ENCODE assay signal across 9 cellular contexts in genomic region chr2:168192839-168193616, GRCh38. TPM values are rescaled to one million over a fixed set of nuclear protein-coding genes. Genes with fewer than 3 reads are reported as not detected.
A peak's percentile ranks its signal among the peaks of the same experiment; 100 is the strongest.
DNase-seq lines count a peak whose midpoint lies in the region; ATAC-seq, FAIRE-seq and TF ChIP-seq lines count a peak whose summit lies in the region.
"Had no signal": no experiment of that assay in that cellular context is flagged by ENCODE, and none has a peak within 500 bp of the region (broad histone marks: within the 10 kb centered on the region; RNA-seq: fewer than 3 reads in every experiment).

No MANE protein-coding gene starts in this region.

- no peaks in the 10 kb centered on the region for H3K27me3 ChIP-seq in CD8-positive, alpha-beta T cell (ENCODE audit: insufficient read depth, low read length)
- H3K27me3 ChIP-seq in MG63 (no peaks in the 10 kb centered on the region), esophagus muscularis mucosa (no peaks in the 10 kb centered on the region)

- intact Hi-C loops in CD8-positive, alpha-beta T cell (cut with DNase I, micrococcal nuclease), result loop anchor here in 1 of 2 experiments (5.0 kb wide), 1 partner anchor 54 kb away; the partner anchor contains the start of gene STK39
- intact Hi-C loops in esophagus muscularis mucosa (cut with DNase I), result no loop called here

- no peaks in the 10 kb centered on the region for H3K9me3 ChIP-seq in CD8-positive, alpha-beta T cell (ENCODE audit: low read length)
- H3K9me3 ChIP-seq in MG63 (no peaks in the 10 kb centered on the region), esophagus muscularis mucosa (no peaks in the 10 kb centered on the region)

- H3K27ac ChIP-seq in CD8-positive, alpha-beta T cell (ENCODE audit: low read depth, low read length), result no peak overlapping the region
- H3K27ac ChIP-seq in esophagus muscularis mucosa (replicated peaks in 1 of 4), result no peak overlapping the region

- H3K4me3 Mint-ChIP-seq in CD8-positive, alpha-beta T cell, result peak overlapping the region; percentile 63
- no peak overlapping the region for H3K4me3 Mint-ChIP-seq in WTC11

- H3K27me3 Mint-ChIP-seq in CD8-positive, alpha-beta T cell (ENCODE audit: low read depth), result no peaks in the 10 kb centered on the region
- no peaks in the 10 kb centered on the region for H3K27me3 Mint-ChIP-seq in WTC11 (ENCODE audit: low read depth)

- peaks cover 81% of the 10 kb centered on the region for H3K4me1 Mint-ChIP-seq in CD8-positive, alpha-beta T cell (ENCODE audit: low read depth)
- peaks cover 35% of the 10 kb centered on the region for H3K4me1 Mint-ChIP-seq in WTC11

- peaks cover 40% of the 10 kb centered on the region for H3K4me1 ChIP-seq in CD8-positive, alpha-beta T cell (ENCODE audit: insufficient read depth, low read length)
- peaks cover 31 to 45% (median 34%) of the 10 kb centered on the region in 4 donors for H3K4me1 ChIP-seq in esophagus muscularis mucosa

- TF ChIP-seq EP300 in esophagus muscularis mucosa (IDR thresholded peaks at IDR 0.05), result no peak

- no peak for TF ChIP-seq CTCF in CD8-positive, alpha-beta T cell (IDR thresholded peaks at IDR 0.05)
- TF ChIP-seq CTCF in WTC11 (IDR thresholded peaks at IDR 0.05) (no peak), esophagus muscularis mucosa (IDR thresholded peaks at IDR 0.05) (no peak)

- no peak for TF ChIP-seq POLR2A in esophagus muscularis mucosa (IDR thresholded peaks at IDR 0.05; ENCODE audit: low read depth)

- no peak for FAIRE-seq in GM19239 (lab: Jason Lieb, UNC)
- FAIRE-seq: GM18507 had no signal

- CTCF ChIA-PET in CD8-positive, alpha-beta T cell (lab: Charles Lee), result no interaction called here
- CTCF ChIA-PET in WTC11 (lab: Charles Lee), result interaction anchor here (1.1 to 1.2 kb wide), 2 partner anchors 11 to 14 kb away, joined by 3 to 5 read pairs; no protein-coding TSS in a partner anchor

- peak overlapping the region; percentile 80 for H3K27ac Mint-ChIP-seq in CD8-positive, alpha-beta T cell
- no peak overlapping the region for H3K27ac Mint-ChIP-seq in WTC11

- ATAC-seq in CD8-positive, alpha-beta T cell, result peak; percentile 95
- ATAC-seq in WTC11, result peak; percentile 68

- 55% methylated on average over 3 of the region's 3 CpGs for WGBS in esophagus muscularis mucosa

- DNase-seq in CD8-positive, alpha-beta T cell, result peak in 5 of 7 experiments; percentile 12 to 62 (median 37)
- DNase-seq in M059J (ENCODE audit: low read depth) (peak; percentile 78), WTC11 (ENCODE audit: low spot score) (no peak), kidney tubule cell (ENCODE audit: low spot score) (peak; percentile 74), MG63 (no peak), esophagus muscularis mucosa (ENCODE audit: extremely low spot score) (no peak), SHP77 (lab: John Stamatoyannopoulos, UW) (no peak), GM19239 (ENCODE audit: insufficient read length, low spot score) (no peak)

- no peaks in the 10 kb centered on the region for H3K36me3 ChIP-seq in CD8-positive, alpha-beta T cell (ENCODE audit: insufficient read depth, low read length)
- H3K36me3 ChIP-seq in MG63, result peaks cover 5% of the 10 kb centered on the region; the same call in 1 of the 2 replicates
- H3K36me3 ChIP-seq in esophagus muscularis mucosa, result no peaks in the 10 kb centered on the region

- H3K36me3 Mint-ChIP-seq in CD8-positive, alpha-beta T cell, result no peaks in the 10 kb centered on the region
- H3K36me3 Mint-ChIP-seq in WTC11, result no peaks in the 10 kb centered on the region

- POLR2A ChIA-PET in CD8-positive, alpha-beta T cell (lab: Charles Lee), result no interaction called here
- POLR2A ChIA-PET in WTC11 (lab: Charles Lee), result no interaction called here

- peak overlapping the region; percentile 1 for H3K4me3 ChIP-seq in CD8-positive, alpha-beta T cell (ENCODE audit: low read depth, low read length)
- H3K4me3 ChIP-seq in MG63, result no peak overlapping the region
- H3K4me3 ChIP-seq in esophagus muscularis mucosa, result no peak overlapping the region

- no peaks in the 10 kb centered on the region for H3K9me3 Mint-ChIP-seq in CD8-positive, alpha-beta T cell
- H3K9me3 Mint-ChIP-seq in WTC11, result no peaks in the 10 kb centered on the region

TF ChIP-seq in WTC11, 78 proteins besides CTCF, POLR2A, EP300 and RAD21:
- peak; percentile 79 for TF ChIP-seq GABPB1 (CRISPR knock-in tag; IDR thresholded peaks at IDR 0.05)
- TF ChIP-seq PRDM15 (CRISPR knock-in tag; IDR thresholded peaks at IDR 0.05), result no peak
TF ChIP-seq in WTC11: peak in this region for 1.

RNA-seq across cellular contexts. Expression of gene STK39, which starts 54.4 kb away (rescaled TPM):
- 1 to 10 TPM; 7.5 to 9.6 TPM for total RNA-seq in CD8-positive, alpha-beta T cell
- 8.6 and 14.4 TPM in 2 replicates for total RNA-seq in M059J (2014; rRNA removed; shearing (Covaris generic))
- total RNA-seq in WTC11 (2021) (20.5 to 22.1 TPM (median 21.6 TPM) in 3 replicates), esophagus muscularis mucosa (10 to 100 TPM; 32.5 to 49.1 (median 41.5) TPM)
- 28.1 and 34.2 TPM in 2 replicates for total RNA-seq in MG63 (2014; rRNA removed; shearing (Covaris generic); ENCODE audit: low replicate concordance)

Comparison
In these comparisons a context has a peak if more than half of its experiments do, and no peak if none do; other contexts are left out.
1. DNase-seq: peak in CD8-positive, alpha-beta T cell (5 of 7), M059J (single experiment) and kidney tubule cell (single experiment); none in WTC11 (single experiment), MG63 (single experiment), esophagus muscularis mucosa (single experiment), SHP77 (0 of 2) and GM19239 (single experiment).